ENCODE assay signal across 1 cellular context in genomic region chrX:1673337-1673736, GRCh38.
TF ChIP-seq lines count a peak whose summit lies in the region.

No MANE protein-coding gene starts in this region.

TF ChIP-seq in SK-N-SH treated with all-trans-retinoic acid at 6 μM for 48 hours, 23 proteins besides CTCF, POLR2A, EP300 and RAD21 (continued from another document):
- TF ChIP-seq TSHZ2 (CRISPR knock-in tag; IDR thresholded peaks at IDR 0.05) = no peak
- TF ChIP-seq ZFP3 (CRISPR knock-in tag; IDR thresholded peaks at IDR 0.05) = no peak
- no peak for TF ChIP-seq ZFP30 (CRISPR knock-in tag; IDR thresholded peaks at IDR 0.05)
- TF ChIP-seq TCF4 (CRISPR knock-in tag; IDR thresholded peaks at IDR 0.05; ENCODE audit: borderline replicate concordance) = no peak
- no peak for TF ChIP-seq RARB (CRISPR knock-in tag; IDR thresholded peaks at IDR 0.05)
- TF ChIP-seq ZNF565 (CRISPR knock-in tag; conservative IDR thresholded peaks at IDR 0.05; ENCODE audit: low read depth) = no peak
- no peak for TF ChIP-seq ISL1 (CRISPR knock-in tag; IDR thresholded peaks at IDR 0.05)
- TF ChIP-seq ZNF70 (CRISPR knock-in tag; IDR thresholded peaks at IDR 0.05) = no peak
